2 cellular contexts compared by ENCODE assay signal in the genomic region with DNA sequence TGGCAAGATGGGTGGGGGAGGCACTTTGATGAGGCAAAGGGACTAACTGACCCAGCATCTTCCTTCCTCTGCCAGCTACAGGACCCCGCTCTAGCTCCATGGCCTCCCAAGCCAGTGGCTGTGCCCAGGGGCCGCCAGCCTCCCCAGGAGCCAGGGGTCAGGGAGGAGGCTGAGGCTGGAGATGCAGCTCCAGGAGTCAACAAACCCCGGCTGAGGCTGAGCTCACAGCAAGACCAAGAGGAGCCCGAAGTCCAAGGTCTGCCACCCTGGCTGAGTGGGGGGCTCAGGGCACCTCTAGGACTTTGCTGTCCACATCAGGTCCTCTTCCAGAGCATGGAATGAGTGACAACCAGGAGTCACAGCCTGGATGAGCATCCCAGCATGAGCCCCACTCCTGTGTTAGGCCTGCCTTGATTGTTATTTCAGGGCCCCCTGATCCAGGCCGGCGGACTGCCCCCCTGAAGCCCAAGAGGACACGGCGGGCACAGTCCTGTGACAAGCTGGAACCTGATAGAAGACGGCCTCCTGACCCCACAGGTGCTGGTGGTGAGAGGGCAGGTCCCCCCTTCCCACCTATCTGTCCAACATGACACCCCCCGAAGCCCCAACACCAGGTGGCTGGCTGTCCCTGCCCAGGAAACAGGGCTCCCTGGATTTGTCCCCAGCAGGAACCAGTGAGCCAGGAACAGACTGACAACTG.
TF ChIP-seq lines count a peak whose summit lies in the region.

No MANE protein-coding gene starts in this region.

TF ChIP-seq in H1, 55 proteins besides CTCF, POLR2A, EP300 and RAD21:
- TF ChIP-seq CREB1 (IDR thresholded peaks at IDR 0.05) = no peak

TF ChIP-seq in SK-N-SH, 30 proteins besides CTCF, POLR2A, EP300 and RAD21:
- TF ChIP-seq SMC3 (IDR thresholded peaks at IDR 0.05; ENCODE audit: low read depth, low read length) (no peak), ELF1 (IDR thresholded peaks at IDR 0.05) (no peak)
- TF ChIP-seq, protein P1, sequence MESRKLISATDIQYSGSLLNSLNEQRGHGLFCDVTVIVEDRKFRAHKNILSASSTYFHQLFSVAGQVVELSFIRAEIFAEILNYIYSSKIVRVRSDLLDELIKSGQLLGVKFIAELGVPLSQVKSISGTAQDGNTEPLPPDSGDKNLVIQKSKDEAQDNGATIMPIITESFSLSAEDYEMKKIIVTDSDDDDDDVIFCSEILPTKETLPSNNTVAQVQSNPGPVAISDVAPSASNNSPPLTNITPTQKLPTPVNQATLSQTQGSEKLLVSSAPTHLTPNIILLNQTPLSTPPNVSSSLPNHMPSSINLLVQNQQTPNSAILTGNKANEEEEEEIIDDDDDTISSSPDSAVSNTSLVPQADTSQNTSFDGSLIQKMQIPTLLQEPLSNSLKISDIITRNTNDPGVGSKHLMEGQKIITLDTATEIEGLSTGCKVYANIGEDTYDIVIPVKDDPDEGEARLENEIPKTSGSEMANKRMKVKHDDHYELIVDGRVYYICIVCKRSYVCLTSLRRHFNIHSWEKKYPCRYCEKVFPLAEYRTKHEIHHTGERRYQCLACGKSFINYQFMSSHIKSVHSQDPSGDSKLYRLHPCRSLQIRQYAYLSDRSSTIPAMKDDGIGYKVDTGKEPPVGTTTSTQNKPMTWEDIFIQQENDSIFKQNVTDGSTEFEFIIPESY (IDR thresholded peaks at IDR 0.05; ENCODE audit: borderline replicate concordance, low read depth) = no peak
- TF ChIP-seq, protein P2, sequence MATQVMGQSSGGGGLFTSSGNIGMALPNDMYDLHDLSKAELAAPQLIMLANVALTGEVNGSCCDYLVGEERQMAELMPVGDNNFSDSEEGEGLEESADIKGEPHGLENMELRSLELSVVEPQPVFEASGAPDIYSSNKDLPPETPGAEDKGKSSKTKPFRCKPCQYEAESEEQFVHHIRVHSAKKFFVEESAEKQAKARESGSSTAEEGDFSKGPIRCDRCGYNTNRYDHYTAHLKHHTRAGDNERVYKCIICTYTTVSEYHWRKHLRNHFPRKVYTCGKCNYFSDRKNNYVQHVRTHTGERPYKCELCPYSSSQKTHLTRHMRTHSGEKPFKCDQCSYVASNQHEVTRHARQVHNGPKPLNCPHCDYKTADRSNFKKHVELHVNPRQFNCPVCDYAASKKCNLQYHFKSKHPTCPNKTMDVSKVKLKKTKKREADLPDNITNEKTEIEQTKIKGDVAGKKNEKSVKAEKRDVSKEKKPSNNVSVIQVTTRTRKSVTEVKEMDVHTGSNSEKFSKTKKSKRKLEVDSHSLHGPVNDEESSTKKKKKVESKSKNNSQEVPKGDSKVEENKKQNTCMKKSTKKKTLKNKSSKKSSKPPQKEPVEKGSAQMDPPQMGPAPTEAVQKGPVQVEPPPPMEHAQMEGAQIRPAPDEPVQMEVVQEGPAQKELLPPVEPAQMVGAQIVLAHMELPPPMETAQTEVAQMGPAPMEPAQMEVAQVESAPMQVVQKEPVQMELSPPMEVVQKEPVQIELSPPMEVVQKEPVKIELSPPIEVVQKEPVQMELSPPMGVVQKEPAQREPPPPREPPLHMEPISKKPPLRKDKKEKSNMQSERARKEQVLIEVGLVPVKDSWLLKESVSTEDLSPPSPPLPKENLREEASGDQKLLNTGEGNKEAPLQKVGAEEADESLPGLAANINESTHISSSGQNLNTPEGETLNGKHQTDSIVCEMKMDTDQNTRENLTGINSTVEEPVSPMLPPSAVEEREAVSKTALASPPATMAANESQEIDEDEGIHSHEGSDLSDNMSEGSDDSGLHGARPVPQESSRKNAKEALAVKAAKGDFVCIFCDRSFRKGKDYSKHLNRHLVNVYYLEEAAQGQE (IDR thresholded peaks at IDR 0.05; ENCODE audit: low read depth, low read length) = no peak
TF ChIP-seq in SK-N-SH: peak in this region for 0.
